In genomic region chr4:80680934-80681333, GRCh38 we compare ENCODE assay signal across 28 cellular contexts.
"Had no signal": no experiment of that assay in that cellular context is flagged by ENCODE, and none has a peak within 500 bp of the region (broad histone marks: within the 10 kb centered on the region; RNA-seq: fewer than 3 reads in every experiment).

No MANE protein-coding gene starts in this region.

- H3K4me2 ChIP-seq: hepatocyte had no signal

- H3K36me3 ChIP-seq: colonic mucosa, esophagus muscularis mucosa, esophagus squamous epithelium, gastrocnemius medialis, gastroesophageal sphincter, heart left ventricle, heart right ventricle had no signal

- H3K79me2 ChIP-seq: hepatocyte had no signal

- FAIRE-seq: endometrium, endothelial cell of umbilical vein, frontal cortex had no signal

- H3K27ac ChIP-seq: colonic mucosa, coronary artery, dorsolateral prefrontal cortex, epithelial cell of prostate, esophagus muscularis mucosa, esophagus squamous epithelium, foreskin keratinocyte, gastrocnemius medialis, gastroesophageal sphincter, heart left ventricle, heart right ventricle, hepatocyte had no signal

- H3K4me1 ChIP-seq: colonic mucosa, esophagus muscularis mucosa, foreskin keratinocyte, gastrocnemius medialis, gastroesophageal sphincter, heart left ventricle, heart right ventricle had no signal

- H3K4me3 ChIP-seq: colonic mucosa, coronary artery, dorsolateral prefrontal cortex, esophagus muscularis mucosa, esophagus squamous epithelium, gastrocnemius medialis, gastroesophageal sphincter, heart left ventricle, heart right ventricle, hepatocyte had no signal

- H3K27me3 ChIP-seq: colonic mucosa, esophagus muscularis mucosa, esophagus squamous epithelium, gastrocnemius medialis, gastroesophageal sphincter, heart left ventricle, heart right ventricle, hepatocyte had no signal

- H3K9me3 ChIP-seq: colonic mucosa, esophagus muscularis mucosa, esophagus squamous epithelium, gastrocnemius medialis, gastroesophageal sphincter, heart left ventricle, heart right ventricle had no signal

- H2AFZ ChIP-seq: hepatocyte had no signal

- DNase-seq: colonic mucosa; cortex of kidney; dermis blood vessel endothelial cell; dorsolateral prefrontal cortex; effector CD4-positive, alpha-beta T cell; effector CD8-positive, alpha-beta T cell; effector memory CD4-positive, alpha-beta T cell; effector memory CD8-positive, alpha-beta T cell; endodermal cell; erythroblast; esophagus squamous epithelium; foreskin fibroblast; foreskin keratinocyte; foreskin melanocyte; gastrocnemius medialis; glutamatergic neuron; head of caudate nucleus; heart left ventricle; heart right ventricle had no signal

- ATAC-seq: effector memory CD8-positive, alpha-beta T cell; esophagus mucosa; foreskin keratinocyte; gastrocnemius medialis; gastroesophageal sphincter; heart left ventricle; heart right ventricle had no signal
